ENCODE assay signal across 9 cellular contexts in the genomic region with DNA sequence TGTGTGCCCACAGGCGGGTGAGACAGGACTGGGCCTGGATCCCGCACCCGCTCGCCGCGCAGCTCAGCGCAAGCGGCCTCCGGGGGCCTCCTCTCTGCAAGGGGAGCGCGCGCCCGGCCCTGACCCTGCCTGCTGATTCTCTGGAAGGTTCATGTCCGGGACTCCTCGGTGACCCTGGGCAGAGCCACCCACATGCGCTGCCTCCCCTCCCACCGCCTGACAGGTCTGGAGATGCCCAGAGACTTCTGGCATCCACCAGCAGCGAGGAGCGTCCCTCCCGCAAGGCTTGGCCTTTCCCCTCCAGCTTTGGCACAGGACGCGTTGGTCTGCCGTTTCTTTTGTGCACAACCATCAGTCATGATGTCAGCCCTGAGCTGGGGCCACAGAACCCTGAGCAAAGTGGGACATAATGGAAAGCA. TPM values are rescaled to one million over a fixed set of nuclear protein-coding genes. Genes with fewer than 3 reads are reported as not detected.
DNase-seq lines count a peak whose midpoint lies in the region; ATAC-seq and TF ChIP-seq lines count a peak whose summit lies in the region.
"Had no signal": no experiment of that assay in that cellular context is flagged by ENCODE, and none has a peak within 500 bp of the region (broad histone marks: within the 10 kb centered on the region; RNA-seq: fewer than 3 reads in every experiment).

No MANE protein-coding gene starts in this region.

- H3K4me1 ChIP-seq in GM23338 (ENCODE audit: insufficient read depth) (no peaks in the 10 kb centered on the region), skeletal muscle tissue (ENCODE audit: control insufficient read depth in 3 of 3, insufficient read depth in 3 of 3, low read length in 3 of 3) (peaks cover 23% of the 10 kb centered on the region in 3 donors)

- H3K9me3 Mint-ChIP-seq in GM23338 (peaks cover 34% of the 10 kb centered on the region), chondrocyte (ENCODE audit: low read depth) (peaks cover 1% of the 10 kb centered on the region)

- no peaks in the 10 kb centered on the region for H3K79me2 ChIP-seq in GM23338 (replicated peaks; ENCODE audit: insufficient read depth)

- no peak overlapping the region for H3K27ac ChIP-seq in GM23338 (ENCODE audit: low read depth)
- H3K27ac ChIP-seq in skeletal muscle tissue (ENCODE audit: low read depth, low read length), result peak overlapping the region; percentile 85

- H4K20me1 ChIP-seq in GM23338 (replicated peaks; ENCODE audit: insufficient read depth), result no peaks in the 10 kb centered on the region

- no peak for TF ChIP-seq CTCF in GM23338 (conservative IDR thresholded peaks at IDR 0.05; ENCODE audit: low read depth in 2 of 2)
- TF ChIP-seq CTCF in chondrocyte (IDR thresholded peaks at IDR 0.05), result no peak

- H3K9me2 ChIP-seq in GM23338 (ENCODE audit: insufficient read depth), result no peaks in the 10 kb centered on the region

- no peak for DNase-seq in GM23338 (ENCODE audit: low spot score)
- DNase-seq in chondrocyte (ENCODE audit: low spot score), result peak; percentile 85
- DNase-seq in left kidney (ENCODE audit: low read depth, low spot score), result peak; percentile 32
- no peak for DNase-seq in SHP77 (lab: John Stamatoyannopoulos, UW)
- DNase-seq in activated gamma-delta T cell treated with Interleukin-2 at 50 U/mL for 16 hours, result no peak
- DNase-seq in ureter (ENCODE audit: low spot score), result no peak
- DNase-seq: NCI-H524 treated with DMSO at 0.1 percent for 48 hours had no signal

- 0 out of 2 replicates have a peak, but pooled peaks cover 9% of the 10 kb centered on the region for H3F3A ChIP-seq in GM23338 (replicated peaks; ENCODE audit: low read depth)

- H3K9me3 ChIP-seq in skeletal muscle tissue (ENCODE audit: control insufficient read depth in 3 of 3, low read length in 3 of 3), result no peaks in the 10 kb centered on the region

- H3K27me3 ChIP-seq in GM23338 (ENCODE audit: insufficient read depth) (no peaks in the 10 kb centered on the region), skeletal muscle tissue (ENCODE audit: control insufficient read depth in 3 of 3, insufficient read depth in 3 of 3, low read length in 3 of 3) (peaks cover 20 to 41% (median 25%) of the 10 kb centered on the region in 3 donors)

- peak overlapping the region; percentile 88 for H2AFZ ChIP-seq in GM23338

- H3K4me1 Mint-ChIP-seq in GM23338 (peaks cover 12% of the 10 kb centered on the region), chondrocyte (ENCODE audit: low read depth) (peaks cover 68% of the 10 kb centered on the region)

- no peaks in the 10 kb centered on the region for H3K36me3 ChIP-seq in GM23338 (ENCODE audit: insufficient read depth)
- H3K36me3 ChIP-seq in skeletal muscle tissue (ENCODE audit: control insufficient read depth in 3 of 3, insufficient read depth in 3 of 3, low read length in 3 of 3), result no peaks in the 10 kb centered on the region

- H3K4me3 Mint-ChIP-seq in GM23338, result no peak overlapping the region
- peak overlapping the region; percentile 65 for H3K4me3 Mint-ChIP-seq in chondrocyte (ENCODE audit: unreplicated experiment)

- H3K27me3 Mint-ChIP-seq in GM23338 (ENCODE audit: insufficient read depth, low read depth, poor library complexity), result peaks cover 9% of the 10 kb centered on the region
- H3K27me3 Mint-ChIP-seq in chondrocyte (ENCODE audit: low read depth), result no peaks in the 10 kb centered on the region

- H3K27ac Mint-ChIP-seq in GM23338 (no peak overlapping the region), chondrocyte (ENCODE audit: unreplicated experiment) (peak overlapping the region; percentile 95)

- ATAC-seq in GM23338, result no peak
- no peak for ATAC-seq in GM18498 (IDR thresholded peaks at IDR 0.05; ENCODE audit: unreplicated experiment)

- no peak overlapping the region for H3K4me2 ChIP-seq in GM23338

- H3K36me3 Mint-ChIP-seq in GM23338 (ENCODE audit: low read depth), result peaks cover 17% of the 10 kb centered on the region
- no peaks in the 10 kb centered on the region for H3K36me3 Mint-ChIP-seq in chondrocyte (ENCODE audit: low read depth)

- peak overlapping the region in 2 of 3 donors; percentile 20 to 50 for H3K9ac ChIP-seq in skeletal muscle tissue (ENCODE audit: low read depth in 1 of 3, low read length in 3 of 3)

- H3K4me3 ChIP-seq in GM23338 (no peak overlapping the region), skeletal muscle tissue (ENCODE audit: low read length in 3 of 3) (no peak overlapping the region)

TF ChIP-seq in GM23338, 12 proteins besides CTCF, POLR2A, EP300 and RAD21 (continues in another document):
- TF ChIP-seq JUNB (IDR thresholded peaks at IDR 0.05; ENCODE audit: unreplicated experiment) (no peak), EZH2 (IDR thresholded peaks at IDR 0.05; ENCODE audit: low read depth, unreplicated experiment) (no peak), ZNF462 (CRISPR knock-in tag; IDR thresholded peaks at IDR 0.05) (no peak), ETS1 (IDR thresholded peaks at IDR 0.05) (no peak)

RNA-seq across cellular contexts. Expression of gene COL6A2, which starts 42.0 kb away (rescaled TPM):
- 68.5 and 89.2 TPM in 2 replicates for total RNA-seq in GM23338 (2014; rRNA removed; shearing (Covaris generic))
- 28.4 and 31.8 TPM in 2 replicates for polyA plus RNA-seq in GM23338 (2016; fragmentation: Nextera tagmentation; extraction: Ambion mirVana)
- total RNA-seq in chondrocyte, result 1,314 to 1,671 TPM (median 1,646 TPM) in 3 replicates
- 459 TPM for total RNA-seq in skeletal muscle tissue
- total RNA-seq in ureter, result 357 TPM

Comparison
In these comparisons a context has a peak if more than half of its experiments do, and no peak if none do; other contexts are left out.
1. DNase-seq: peak in chondrocyte (single experiment) and left kidney (single experiment); none in GM23338 (single experiment), SHP77 (0 of 2), activated gamma-delta T cell treated with Interleukin-2 at 50 U/mL for 16 hours (single experiment) and ureter (single experiment).